In the genomic region with DNA sequence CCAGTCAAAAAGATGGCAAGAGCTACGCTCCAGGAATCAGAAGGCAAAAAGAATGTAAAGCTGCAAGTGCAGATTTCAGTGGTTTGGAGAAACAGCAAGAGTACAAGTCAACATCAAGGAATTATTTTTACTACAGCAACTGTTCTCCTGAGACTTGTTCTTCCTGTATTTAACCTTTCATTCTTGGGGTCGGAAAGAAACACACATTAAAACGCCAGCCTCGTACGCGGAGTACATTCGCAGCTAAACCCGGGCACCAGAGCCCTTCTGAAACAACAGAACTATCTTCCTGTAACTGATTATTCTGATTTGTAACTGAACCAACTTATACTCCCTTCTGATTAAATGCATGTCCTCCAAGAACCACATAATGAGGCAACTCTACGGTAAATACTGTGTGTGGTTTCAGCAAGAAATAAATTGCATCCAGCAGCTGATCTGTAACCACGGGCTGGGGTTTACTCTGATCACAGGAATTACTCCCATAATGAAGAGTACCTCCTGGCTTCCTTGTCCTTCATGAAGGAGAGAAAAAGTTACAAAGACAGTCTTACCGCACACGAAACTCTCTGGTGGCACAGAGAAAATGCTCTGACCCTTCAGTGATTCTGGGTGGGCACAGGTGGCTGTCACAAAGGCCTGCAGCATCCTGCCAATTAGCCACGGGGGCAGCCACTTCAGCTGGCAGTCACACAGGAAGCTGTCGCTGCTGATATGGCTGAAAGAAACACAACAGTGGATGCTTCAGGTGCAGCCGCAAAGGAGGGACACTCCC, we compare ENCODE assay signal across 8 cellular contexts.
DNase-seq lines count a peak whose midpoint lies in the region; ATAC-seq and TF ChIP-seq lines count a peak whose summit lies in the region.

No MANE protein-coding gene starts in this region.

- no peaks in the 10 kb centered on the region for H3K27me3 Mint-ChIP-seq in activated naive CD8-positive, alpha-beta T cell treated with anti-CD3 and anti-CD28 coated beads, Interleukin-2, amount 50 U/mL, for 24 hours
- no peaks in the 10 kb centered on the region for H3K27me3 Mint-ChIP-seq in neural crest cell (ENCODE audit: low read depth)

- H3K36me3 Mint-ChIP-seq in activated naive CD8-positive, alpha-beta T cell treated with anti-CD3 and anti-CD28 coated beads, Interleukin-2, amount 50 U/mL, for 24 hours (ENCODE audit: low read depth), result peaks cover 26% of the 10 kb centered on the region
- peaks cover 58% of the 10 kb centered on the region for H3K36me3 Mint-ChIP-seq in neural crest cell (ENCODE audit: low read depth)

- no peaks in the 10 kb centered on the region for H3K36me3 ChIP-seq in HAP-1 (replicated peaks)

- peak; percentile 17 for DNase-seq in DMS153 (lab: John Stamatoyannopoulos, UW)
- peak; percentile 44 for DNase-seq in NCI-H345 treated with DMSO at 0.1 percent for 48 hours (lab: John Stamatoyannopoulos, UW; ENCODE audit: unreplicated experiment)
- DNase-seq in activated naive CD8-positive, alpha-beta T cell treated with anti-CD3 and anti-CD28 coated beads, Interleukin-2, amount 50 U/mL, for 24 hours, result peak; percentile 24
- no peak for DNase-seq in neural crest cell (ENCODE audit: low read depth, low spot score)
- DNase-seq in amniotic stem cell (lab: John Stamatoyannopoulos, UW), result no peak
- no peak for DNase-seq in AG08396 (ENCODE audit: low spot score)
- no peak for DNase-seq in HAP-1 (ENCODE audit: low spot score in 2 of 2)

- in situ Hi-C loops in HAP-1 (cut with MboI; ENCODE audit: low sequenced_read_pairs), result no loop called here

- peak overlapping the region; percentile 51 for H3K4me3 Mint-ChIP-seq in activated naive CD8-positive, alpha-beta T cell treated with anti-CD3 and anti-CD28 coated beads, Interleukin-2, amount 50 U/mL, for 24 hours
- peak overlapping the region; percentile 52 for H3K4me3 Mint-ChIP-seq in neural crest cell

- no peak for TF ChIP-seq CTCF in neural crest cell (conservative IDR thresholded peaks at IDR 0.05)

- no peaks in the 10 kb centered on the region for H3K4me1 ChIP-seq in HAP-1

- peaks cover under 1% of the 10 kb centered on the region for H3K9me3 Mint-ChIP-seq in activated naive CD8-positive, alpha-beta T cell treated with anti-CD3 and anti-CD28 coated beads, Interleukin-2, amount 50 U/mL, for 24 hours
- peaks cover 2% of the 10 kb centered on the region for H3K9me3 Mint-ChIP-seq in neural crest cell

- H3K4me1 Mint-ChIP-seq in activated naive CD8-positive, alpha-beta T cell treated with anti-CD3 and anti-CD28 coated beads, Interleukin-2, amount 50 U/mL, for 24 hours, result peaks cover 47% of the 10 kb centered on the region
- H3K4me1 Mint-ChIP-seq in neural crest cell, result peaks cover 61% of the 10 kb centered on the region

- H3K27me3 ChIP-seq in HAP-1 (ENCODE audit: low read depth), result no peaks in the 10 kb centered on the region

- peak; percentile 92 for ATAC-seq in GM21576 (IDR thresholded peaks at IDR 0.05; ENCODE audit: unreplicated experiment)
- peak; percentile 73 for ATAC-seq in activated naive CD8-positive, alpha-beta T cell treated with anti-CD3 and anti-CD28 coated beads, Interleukin-2, amount 50 U/mL, for 24 hours

- H3K4me3 ChIP-seq in HAP-1, result no peak overlapping the region

- no peaks in the 10 kb centered on the region for H3K9me3 ChIP-seq in HAP-1

- H3K27ac Mint-ChIP-seq in activated naive CD8-positive, alpha-beta T cell treated with anti-CD3 and anti-CD28 coated beads, Interleukin-2, amount 50 U/mL, for 24 hours, result peak overlapping the region; percentile 66
- H3K27ac Mint-ChIP-seq in neural crest cell (ENCODE audit: unreplicated experiment), result no peak overlapping the region

Comparison
In these comparisons a context has a peak if more than half of its experiments do, and no peak if none do; other contexts are left out.
1. DNase-seq: peak in DMS153 (single experiment), NCI-H345 treated with DMSO at 0.1 percent for 48 hours (single experiment) and activated naive CD8-positive, alpha-beta T cell treated with anti-CD3 and anti-CD28 coated beads, Interleukin-2, amount 50 U/mL, for 24 hours (single experiment); none in neural crest cell (single experiment), amniotic stem cell (single experiment), AG08396 (single experiment) and HAP-1 (0 of 2).